ENCODE assay signal across 1 cellular context in the genomic region with DNA sequence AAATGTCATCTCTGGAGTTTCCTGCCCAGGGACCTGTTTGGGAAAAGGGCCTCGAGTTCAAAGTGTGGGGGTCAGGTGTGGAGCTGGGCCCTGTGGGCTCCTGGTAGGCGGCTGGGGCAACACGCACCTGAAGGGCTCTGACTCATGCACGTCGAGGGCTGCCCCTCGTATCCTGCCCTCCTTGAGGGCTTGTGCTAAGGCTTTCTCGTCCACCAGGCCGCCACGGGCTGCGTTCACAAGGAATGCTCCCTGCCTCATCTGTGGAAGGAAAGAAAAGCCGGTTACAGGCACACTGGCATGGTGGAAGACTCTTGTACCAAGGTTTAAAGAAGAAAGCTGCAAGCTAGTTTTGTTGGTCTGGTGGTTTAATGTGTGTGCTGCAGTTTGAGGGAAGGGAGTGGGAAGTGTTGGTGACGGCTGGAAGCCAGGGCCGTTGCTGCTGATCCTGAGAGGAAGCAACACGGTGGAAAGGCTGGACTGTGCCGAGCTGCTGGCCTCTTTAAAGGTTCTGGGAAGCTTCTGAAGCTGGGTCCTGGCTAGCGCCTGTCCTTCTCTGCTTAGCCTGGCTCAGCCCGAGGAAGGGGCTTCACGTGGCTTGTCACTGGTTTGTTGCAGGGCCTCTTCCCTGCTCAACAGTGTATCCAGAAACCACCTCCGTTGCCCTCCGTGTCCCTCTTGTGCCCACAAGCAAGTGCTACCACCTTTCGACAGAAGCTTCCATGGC.
TF ChIP-seq lines count a peak whose summit lies in the region.

No MANE protein-coding gene starts in this region.

TF ChIP-seq in HepG2, 621 proteins besides CTCF, POLR2A, EP300 and RAD21 (continued from another document):
- peak; percentile 63 for TF ChIP-seq AGO2 (optimal IDR thresholded peaks at IDR 0.05; ENCODE audit: low read depth, low read length)
TF ChIP-seq in HepG2: peak in this region for 1.
